Comparison of ENCODE assay signal across 18 cellular contexts in genomic region chr3:195256639-195257453, GRCh38. TPM values are rescaled to one million over a fixed set of nuclear protein-coding genes. Genes with fewer than 3 reads are reported as not detected.
A peak's percentile ranks its signal among the peaks of the same experiment; 100 is the strongest.
DNase-seq lines count a peak whose midpoint lies in the region; ATAC-seq and TF ChIP-seq lines count a peak whose summit lies in the region.
"Had no signal": no experiment of that assay in that cellular context is flagged by ENCODE, and none has a peak within 500 bp of the region (broad histone marks: within the 10 kb centered on the region; RNA-seq: fewer than 3 reads in every experiment).

No MANE protein-coding gene starts in this region.

- no peak for ATAC-seq in stimulated activated memory B cell treated with anti-CD40 and anti-IgM and Interleukin-4, amounts not matched to agents 10 μg/mL and 1 μg/mL and 100 μg/mL, for 72 hours
- ATAC-seq in GM18907 (IDR thresholded peaks at IDR 0.05; ENCODE audit: unreplicated experiment) = no peak
- ATAC-seq: activated CD4-positive, alpha-beta T cell treated with anti-CD3 and anti-CD28 coated beads for 36 hours had no signal

- H3K4me3 Mint-ChIP-seq in T-helper 2 cell treated with Interferon-gamma antibody and Interleukin-4, amounts not matched to agents 5 μg/mL and 100 μg/mL, for 36 hours = no peak overlapping the region
- no peak overlapping the region for H3K4me3 Mint-ChIP-seq in stimulated activated memory B cell treated with anti-CD40 and anti-IgM and Interleukin-4, amounts not matched to agents 10 μg/mL and 1 μg/mL and 100 μg/mL, for 72 hours
- H3K4me3 Mint-ChIP-seq: activated CD4-positive, alpha-beta T cell treated with anti-CD3 and anti-CD28 coated beads for 36 hours; activated naive CD4-positive, alpha-beta T cell treated with anti-CD3 and anti-CD28 coated beads, Interleukin-2, amount 10 ng/mL, durations not matched to agents 7 days and 5 days had no signal

- H3K9me3 Mint-ChIP-seq in T-helper 2 cell treated with Interferon-gamma antibody and Interleukin-4, amounts not matched to agents 5 μg/mL and 100 μg/mL, for 36 hours = no peaks in the 10 kb centered on the region
- no peaks in the 10 kb centered on the region for H3K9me3 Mint-ChIP-seq in stimulated activated memory B cell treated with anti-CD40 and anti-IgM and Interleukin-4, amounts not matched to agents 10 μg/mL and 1 μg/mL and 100 μg/mL, for 72 hours
- H3K9me3 Mint-ChIP-seq: activated naive CD4-positive, alpha-beta T cell treated with anti-CD3 and anti-CD28 coated beads, Interleukin-2, amount 10 ng/mL, durations not matched to agents 7 days and 5 days had no signal

- no peak overlapping the region for H3K27ac Mint-ChIP-seq in T-helper 2 cell treated with Interferon-gamma antibody and Interleukin-4, amounts not matched to agents 5 μg/mL and 100 μg/mL, for 36 hours
- H3K27ac Mint-ChIP-seq in stimulated activated memory B cell treated with anti-CD40 and anti-IgM and Interleukin-4, amounts not matched to agents 10 μg/mL and 1 μg/mL and 100 μg/mL, for 72 hours = peak overlapping the region; percentile 86
- H3K27ac Mint-ChIP-seq: activated CD4-positive, alpha-beta T cell treated with anti-CD3 and anti-CD28 coated beads for 36 hours; activated naive CD4-positive, alpha-beta T cell treated with anti-CD3 and anti-CD28 coated beads, Interleukin-2, amount 10 ng/mL, durations not matched to agents 7 days and 5 days had no signal

- DNase-seq in T-helper 2 cell treated with Interferon-gamma antibody and Interleukin-4, amounts not matched to agents 5 μg/mL and 100 μg/mL, for 36 hours (ENCODE audit: low spot score) = peak; percentile 3
- no peak for DNase-seq in T-helper 2 cell
- DNase-seq in mesenteric fat pad (ENCODE audit: low spot score) = peak; percentile 78
- no peak for DNase-seq in globus pallidus (ENCODE audit: low spot score)
- no peak for DNase-seq in DMS 273 (lab: John Stamatoyannopoulos, UW; ENCODE audit: unreplicated experiment)
- DNase-seq: 8988T; activated CD4-positive, alpha-beta T cell treated with anti-CD3 and anti-CD28 coated beads for 36 hours; activated naive CD4-positive, alpha-beta T cell treated with anti-CD3 and anti-CD28 coated beads, Interleukin-2, amount 10 ng/mL, durations not matched to agents 7 days and 5 days; activated T-cell treated with anti-CD3 and anti-CD28 coated beads, Interleukin-2, amount 50 U/mL, for 1 hour; kidney; midbrain; MM.1S; NCI-H774; stimulated activated CD4-positive, alpha-beta T cell treated with anti-CD3 and anti-CD28 coated beads, Interleukin-2, amount 100 ng/mL, for 24 hours; T1000 had no signal

- H3K27me3 Mint-ChIP-seq in T-helper 2 cell treated with Interferon-gamma antibody and Interleukin-4, amounts not matched to agents 5 μg/mL and 100 μg/mL, for 36 hours (ENCODE audit: low read depth) = no peaks in the 10 kb centered on the region
- no peaks in the 10 kb centered on the region for H3K27me3 Mint-ChIP-seq in stimulated activated memory B cell treated with anti-CD40 and anti-IgM and Interleukin-4, amounts not matched to agents 10 μg/mL and 1 μg/mL and 100 μg/mL, for 72 hours
- H3K27me3 Mint-ChIP-seq: activated CD4-positive, alpha-beta T cell treated with anti-CD3 and anti-CD28 coated beads for 36 hours had no signal

- peak overlapping the region; percentile 95 for H3K27ac ChIP-seq in VCaP

- peaks cover 2% of the 10 kb centered on the region for H3K36me3 Mint-ChIP-seq in T-helper 2 cell treated with Interferon-gamma antibody and Interleukin-4, amounts not matched to agents 5 μg/mL and 100 μg/mL, for 36 hours (ENCODE audit: low read depth)
- no peaks in the 10 kb centered on the region for H3K36me3 Mint-ChIP-seq in stimulated activated memory B cell treated with anti-CD40 and anti-IgM and Interleukin-4, amounts not matched to agents 10 μg/mL and 1 μg/mL and 100 μg/mL, for 72 hours
- H3K36me3 Mint-ChIP-seq: activated naive CD4-positive, alpha-beta T cell treated with anti-CD3 and anti-CD28 coated beads, Interleukin-2, amount 10 ng/mL, durations not matched to agents 7 days and 5 days had no signal

- peaks cover 17% of the 10 kb centered on the region for H3K4me1 Mint-ChIP-seq in T-helper 2 cell treated with Interferon-gamma antibody and Interleukin-4, amounts not matched to agents 5 μg/mL and 100 μg/mL, for 36 hours (ENCODE audit: low read depth)
- peaks cover 43% of the 10 kb centered on the region for H3K4me1 Mint-ChIP-seq in stimulated activated memory B cell treated with anti-CD40 and anti-IgM and Interleukin-4, amounts not matched to agents 10 μg/mL and 1 μg/mL and 100 μg/mL, for 72 hours

- TF ChIP-seq CTCF in VCaP (conservative IDR thresholded peaks at IDR 0.05) = no peak

RNA-seq across cellular contexts. Expression of gene XXYLT1, which starts 14.1 kb away (rescaled TPM):
- total RNA-seq in mesenteric fat pad = 17.0 TPM

Comparison
In these comparisons a context has a peak if more than half of its experiments do, and no peak if none do; other contexts are left out.
1. DNase-seq: peak in T-helper 2 cell treated with Interferon-gamma antibody and Interleukin-4, amounts not matched to agents 5 μg/mL and 100 μg/mL, for 36 hours (single experiment) and mesenteric fat pad (single experiment); none in T-helper 2 cell (0 of 5), globus pallidus (single experiment) and DMS 273 (single experiment).